Comparison of ENCODE assay signal across 2 cellular contexts in the genomic region with DNA sequence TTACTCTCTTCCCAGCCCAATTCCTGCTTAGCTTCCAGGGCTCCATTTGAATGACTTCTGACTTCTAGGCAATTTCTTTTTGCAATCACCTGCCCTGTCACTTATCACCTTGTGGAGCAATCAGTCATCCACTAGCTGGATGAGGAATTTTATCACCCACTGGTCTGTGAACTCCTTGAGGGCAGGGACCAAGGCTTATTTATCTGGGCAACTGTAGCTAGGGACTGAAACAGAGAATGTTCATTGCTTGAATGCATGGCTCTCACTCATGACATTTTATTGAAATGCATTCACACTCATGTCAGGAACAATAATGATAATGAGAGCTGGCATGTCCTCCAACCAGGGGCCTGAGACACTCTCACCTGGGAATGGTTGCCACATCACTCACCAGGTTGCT.
TF ChIP-seq lines count a peak whose summit lies in the region.

No MANE protein-coding gene starts in this region.

TF ChIP-seq in A549, 52 proteins besides CTCF, POLR2A, EP300 and RAD21:
- no peak for TF ChIP-seq EHMT2 (IDR thresholded peaks at IDR 0.05; ENCODE audit: low read depth)
- no peak for TF ChIP-seq RNF2 (IDR thresholded peaks at IDR 0.05; ENCODE audit: borderline replicate concordance, low read depth)
- no peak for TF ChIP-seq BHLHE40 (IDR thresholded peaks at IDR 0.05; ENCODE audit: low read depth, low read length)
- TF ChIP-seq CEBPB (IDR thresholded peaks at IDR 0.05) = no peak
- no peak for TF ChIP-seq TFCP2L1 (CRISPR knock-in tag; IDR thresholded peaks at IDR 0.05)
- TF ChIP-seq KDM5A (IDR thresholded peaks at IDR 0.05) = no peak
- no peak for TF ChIP-seq RFX5 (IDR thresholded peaks at IDR 0.05)
- TF ChIP-seq HDAC2 (IDR thresholded peaks at IDR 0.05) = no peak
- no peak for TF ChIP-seq MYC (IDR thresholded peaks at IDR 0.05; ENCODE audit: borderline replicate concordance, low read length)
- no peak for TF ChIP-seq MAFK (IDR thresholded peaks at IDR 0.05; ENCODE audit: partially characterized antibody)
- no peak for TF ChIP-seq JUNB (IDR thresholded peaks at IDR 0.05)
- no peak for TF ChIP-seq ZSCAN20 (CRISPR knock-in tag; IDR thresholded peaks at IDR 0.05)

TF ChIP-seq in H1, 55 proteins besides CTCF, POLR2A, EP300 and RAD21:
- TF ChIP-seq SUZ12 (IDR thresholded peaks at IDR 0.05; ENCODE audit: low read length) = no peak
- no peak for TF ChIP-seq JUN (IDR thresholded peaks at IDR 0.05; ENCODE audit: low read depth, low read length)
- no peak for TF ChIP-seq TAF1 (IDR thresholded peaks at IDR 0.05; ENCODE audit: low read depth, low read length)
- TF ChIP-seq SP2 (IDR thresholded peaks at IDR 0.05; ENCODE audit: low read length) = no peak
- TF ChIP-seq RFX5 (IDR thresholded peaks at IDR 0.05; ENCODE audit: borderline replicate concordance, low read depth, low read length) = no peak
- no peak for TF ChIP-seq CBX8 (IDR thresholded peaks at IDR 0.05; ENCODE audit: borderline replicate concordance, low read depth, low read length)
- no peak for TF ChIP-seq JUND (IDR thresholded peaks at IDR 0.05; ENCODE audit: low read length)
- no peak for TF ChIP-seq NRF1 (IDR thresholded peaks at IDR 0.05; ENCODE audit: low read depth, low read length)
- TF ChIP-seq, protein P1, sequence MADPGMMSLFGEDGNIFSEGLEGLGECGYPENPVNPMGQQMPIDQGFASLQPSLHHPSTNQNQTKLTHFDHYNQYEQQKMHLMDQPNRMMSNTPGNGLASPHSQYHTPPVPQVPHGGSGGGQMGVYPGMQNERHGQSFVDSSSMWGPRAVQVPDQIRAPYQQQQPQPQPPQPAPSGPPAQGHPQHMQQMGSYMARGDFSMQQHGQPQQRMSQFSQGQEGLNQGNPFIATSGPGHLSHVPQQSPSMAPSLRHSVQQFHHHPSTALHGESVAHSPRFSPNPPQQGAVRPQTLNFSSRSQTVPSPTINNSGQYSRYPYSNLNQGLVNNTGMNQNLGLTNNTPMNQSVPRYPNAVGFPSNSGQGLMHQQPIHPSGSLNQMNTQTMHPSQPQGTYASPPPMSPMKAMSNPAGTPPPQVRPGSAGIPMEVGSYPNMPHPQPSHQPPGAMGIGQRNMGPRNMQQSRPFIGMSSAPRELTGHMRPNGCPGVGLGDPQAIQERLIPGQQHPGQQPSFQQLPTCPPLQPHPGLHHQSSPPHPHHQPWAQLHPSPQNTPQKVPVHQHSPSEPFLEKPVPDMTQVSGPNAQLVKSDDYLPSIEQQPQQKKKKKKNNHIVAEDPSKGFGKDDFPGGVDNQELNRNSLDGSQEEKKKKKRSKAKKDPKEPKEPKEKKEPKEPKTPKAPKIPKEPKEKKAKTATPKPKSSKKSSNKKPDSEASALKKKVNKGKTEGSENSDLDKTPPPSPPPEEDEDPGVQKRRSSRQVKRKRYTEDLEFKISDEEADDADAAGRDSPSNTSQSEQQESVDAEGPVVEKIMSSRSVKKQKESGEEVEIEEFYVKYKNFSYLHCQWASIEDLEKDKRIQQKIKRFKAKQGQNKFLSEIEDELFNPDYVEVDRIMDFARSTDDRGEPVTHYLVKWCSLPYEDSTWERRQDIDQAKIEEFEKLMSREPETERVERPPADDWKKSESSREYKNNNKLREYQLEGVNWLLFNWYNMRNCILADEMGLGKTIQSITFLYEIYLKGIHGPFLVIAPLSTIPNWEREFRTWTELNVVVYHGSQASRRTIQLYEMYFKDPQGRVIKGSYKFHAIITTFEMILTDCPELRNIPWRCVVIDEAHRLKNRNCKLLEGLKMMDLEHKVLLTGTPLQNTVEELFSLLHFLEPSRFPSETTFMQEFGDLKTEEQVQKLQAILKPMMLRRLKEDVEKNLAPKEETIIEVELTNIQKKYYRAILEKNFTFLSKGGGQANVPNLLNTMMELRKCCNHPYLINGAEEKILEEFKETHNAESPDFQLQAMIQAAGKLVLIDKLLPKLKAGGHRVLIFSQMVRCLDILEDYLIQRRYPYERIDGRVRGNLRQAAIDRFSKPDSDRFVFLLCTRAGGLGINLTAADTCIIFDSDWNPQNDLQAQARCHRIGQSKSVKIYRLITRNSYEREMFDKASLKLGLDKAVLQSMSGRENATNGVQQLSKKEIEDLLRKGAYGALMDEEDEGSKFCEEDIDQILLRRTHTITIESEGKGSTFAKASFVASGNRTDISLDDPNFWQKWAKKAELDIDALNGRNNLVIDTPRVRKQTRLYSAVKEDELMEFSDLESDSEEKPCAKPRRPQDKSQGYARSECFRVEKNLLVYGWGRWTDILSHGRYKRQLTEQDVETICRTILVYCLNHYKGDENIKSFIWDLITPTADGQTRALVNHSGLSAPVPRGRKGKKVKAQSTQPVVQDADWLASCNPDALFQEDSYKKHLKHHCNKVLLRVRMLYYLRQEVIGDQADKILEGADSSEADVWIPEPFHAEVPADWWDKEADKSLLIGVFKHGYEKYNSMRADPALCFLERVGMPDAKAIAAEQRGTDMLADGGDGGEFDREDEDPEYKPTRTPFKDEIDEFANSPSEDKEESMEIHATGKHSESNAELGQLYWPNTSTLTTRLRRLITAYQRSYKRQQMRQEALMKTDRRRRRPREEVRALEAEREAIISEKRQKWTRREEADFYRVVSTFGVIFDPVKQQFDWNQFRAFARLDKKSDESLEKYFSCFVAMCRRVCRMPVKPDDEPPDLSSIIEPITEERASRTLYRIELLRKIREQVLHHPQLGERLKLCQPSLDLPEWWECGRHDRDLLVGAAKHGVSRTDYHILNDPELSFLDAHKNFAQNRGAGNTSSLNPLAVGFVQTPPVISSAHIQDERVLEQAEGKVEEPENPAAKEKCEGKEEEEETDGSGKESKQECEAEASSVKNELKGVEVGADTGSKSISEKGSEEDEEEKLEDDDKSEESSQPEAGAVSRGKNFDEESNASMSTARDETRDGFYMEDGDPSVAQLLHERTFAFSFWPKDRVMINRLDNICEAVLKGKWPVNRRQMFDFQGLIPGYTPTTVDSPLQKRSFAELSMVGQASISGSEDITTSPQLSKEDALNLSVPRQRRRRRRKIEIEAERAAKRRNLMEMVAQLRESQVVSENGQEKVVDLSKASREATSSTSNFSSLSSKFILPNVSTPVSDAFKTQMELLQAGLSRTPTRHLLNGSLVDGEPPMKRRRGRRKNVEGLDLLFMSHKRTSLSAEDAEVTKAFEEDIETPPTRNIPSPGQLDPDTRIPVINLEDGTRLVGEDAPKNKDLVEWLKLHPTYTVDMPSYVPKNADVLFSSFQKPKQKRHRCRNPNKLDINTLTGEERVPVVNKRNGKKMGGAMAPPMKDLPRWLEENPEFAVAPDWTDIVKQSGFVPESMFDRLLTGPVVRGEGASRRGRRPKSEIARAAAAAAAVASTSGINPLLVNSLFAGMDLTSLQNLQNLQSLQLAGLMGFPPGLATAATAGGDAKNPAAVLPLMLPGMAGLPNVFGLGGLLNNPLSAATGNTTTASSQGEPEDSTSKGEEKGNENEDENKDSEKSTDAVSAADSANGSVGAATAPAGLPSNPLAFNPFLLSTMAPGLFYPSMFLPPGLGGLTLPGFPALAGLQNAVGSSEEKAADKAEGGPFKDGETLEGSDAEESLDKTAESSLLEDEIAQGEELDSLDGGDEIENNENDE (IDR thresholded peaks at IDR 0.05; ENCODE audit: insufficient replicate concordance, low read length) = no peak
- TF ChIP-seq TBP (IDR thresholded peaks at IDR 0.05; ENCODE audit: low read depth, low read length) = no peak
- TF ChIP-seq, protein P2, sequence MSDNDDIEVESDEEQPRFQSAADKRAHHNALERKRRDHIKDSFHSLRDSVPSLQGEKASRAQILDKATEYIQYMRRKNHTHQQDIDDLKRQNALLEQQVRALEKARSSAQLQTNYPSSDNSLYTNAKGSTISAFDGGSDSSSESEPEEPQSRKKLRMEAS (IDR thresholded peaks at IDR 0.05) = no peak
- TF ChIP-seq RXRA (IDR thresholded peaks at IDR 0.05; ENCODE audit: insufficient read depth, low read depth, low read length) = no peak
- TF ChIP-seq GTF2F1 (IDR thresholded peaks at IDR 0.05; ENCODE audit: borderline replicate concordance, low read depth, low read length) = no peak
- TF ChIP-seq SP4 (IDR thresholded peaks at IDR 0.05; ENCODE audit: low read length) = no peak
- TF ChIP-seq CHD2 (IDR thresholded peaks at IDR 0.05; ENCODE audit: low read length) = no peak
